In genomic region chr5:125719681-125720676, GRCh38 we compare ENCODE assay signal across 12 cellular contexts.
A peak's percentile ranks its signal among the peaks of the same experiment; 100 is the strongest.
DNase-seq lines count a peak whose midpoint lies in the region; TF ChIP-seq lines count a peak whose summit lies in the region.
"Had no signal": no experiment of that assay in that cellular context is flagged by ENCODE, and none has a peak within 500 bp of the region (broad histone marks: within the 10 kb centered on the region; RNA-seq: fewer than 3 reads in every experiment).

No MANE protein-coding gene starts in this region.

- peak overlapping the region in 2 of 3 experiments; percentile 46 to 52 for H3K4me3 Mint-ChIP-seq in nephron

- H3K36me3 ChIP-seq in esophagus squamous epithelium = no peaks in the 10 kb centered on the region
- H3K36me3 ChIP-seq: BLaER1 treated with 17β-estradiol and CSF1 and Interleukin-3, amounts not matched to agents 10 nM and 100 nM had no signal

- in situ Hi-C loops in GM13977 (cut with MboI; ENCODE audit: low pct_unique_long_range_greater_than_20kb, low sequenced_read_pairs, unreplicated experiment) = no loop called here

- H3K27me3 ChIP-seq in esophagus squamous epithelium = no peaks in the 10 kb centered on the region
- H3K27me3 ChIP-seq: BLaER1 treated with 17β-estradiol and CSF1 and Interleukin-3, amounts not matched to agents 10 nM and 100 nM had no signal

- H3K36me3 Mint-ChIP-seq in nephron (ENCODE audit: low read depth) = no peaks in the 10 kb centered on the region

- TF ChIP-seq POLR2A in esophagus squamous epithelium (IDR thresholded peaks at IDR 0.05) = no peak

- no peaks in the 10 kb centered on the region for H3K27me3 Mint-ChIP-seq in nephron (ENCODE audit: low read depth)

- intact Hi-C loops in esophagus squamous epithelium (cut with DNase I) = no loop called here

- no peaks in the 10 kb centered on the region for H3K4me1 ChIP-seq in esophagus squamous epithelium
- H3K4me1 ChIP-seq: BLaER1 treated with 17β-estradiol and CSF1 and Interleukin-3, amounts not matched to agents 10 nM and 100 nM had no signal

- whole genome bisulfite sequencing in esophagus squamous epithelium, 2 donors = 42 to 50% methylated on average over 11 of the region's 11 CpGs

- DNase-seq in DMS153 (lab: John Stamatoyannopoulos, UW) (peak; percentile 94), NCI-H2107 (lab: John Stamatoyannopoulos, UW) (peak; percentile 96), dedifferentiated amniotic fluid mesenchymal stem cell (ENCODE audit: extremely low spot score) (peak; percentile 20), GM13977 (ENCODE audit: low spot score) (no peak), GM19240 (ENCODE audit: insufficient read length, low spot score) (no peak), NCI-H226 (no peak), esophagus squamous epithelium (lab: John Stamatoyannopoulos, UW) (no peak)
- DNase-seq: activated CD8-positive, alpha-beta memory T cell treated with anti-CD3 and anti-CD28 coated beads for 24 hours; effector memory CD4-positive, alpha-beta T cell; OCI-M1 had no signal

- TF ChIP-seq CTCF in nephron (IDR thresholded peaks at IDR 0.05; ENCODE audit: unreplicated experiment in 3 of 3) = no peak
- no peak for TF ChIP-seq CTCF in GM13977 (IDR thresholded peaks at IDR 0.05; ENCODE audit: extremely low read depth, insufficient read depth, missing control alignments)
- no peak for TF ChIP-seq CTCF in esophagus squamous epithelium (IDR thresholded peaks at IDR 0.05)

- peaks cover 42% of the 10 kb centered on the region for H3K4me1 Mint-ChIP-seq in nephron

- H3K27ac Mint-ChIP-seq in nephron = peak overlapping the region; percentile 78 to 98 (median 85)

- no peak overlapping the region for H3K4me3 ChIP-seq in esophagus squamous epithelium
- H3K4me3 ChIP-seq: BLaER1 treated with 17β-estradiol and CSF1 and Interleukin-3, amounts not matched to agents 10 nM and 100 nM had no signal

- no peaks in the 10 kb centered on the region for H3K9me3 Mint-ChIP-seq in nephron

- H3K9me3 ChIP-seq in esophagus squamous epithelium = no peaks in the 10 kb centered on the region
- H3K9me3 ChIP-seq: BLaER1 treated with 17β-estradiol and CSF1 and Interleukin-3, amounts not matched to agents 10 nM and 100 nM had no signal

- no peak overlapping the region for H3K27ac ChIP-seq in esophagus squamous epithelium
- H3K27ac ChIP-seq: BLaER1 treated with 17β-estradiol and CSF1 and Interleukin-3, amounts not matched to agents 10 nM and 100 nM had no signal

Comparison
In these comparisons a context has a peak if more than half of its experiments do, and no peak if none do; other contexts are left out.
1. DNase-seq: peak in DMS153 (single experiment), NCI-H2107 (single experiment) and dedifferentiated amniotic fluid mesenchymal stem cell (single experiment); none in GM13977 (single experiment), GM19240 (single experiment), NCI-H226 (single experiment) and esophagus squamous epithelium (single experiment).